Comparison of ENCODE assay signal across 8 cellular contexts in genomic region chr17:57356722-57357391, GRCh38.
A peak's percentile ranks its signal among the peaks of the same experiment; 100 is the strongest.
DNase-seq lines count a peak whose midpoint lies in the region; ATAC-seq lines count a peak whose summit lies in the region.

No MANE protein-coding gene starts in this region.

- DNase-seq in Right ventricle myocardium superior = no peak
- no peak for DNase-seq in left ventricle myocardium superior
- peak in 44 of 58 donors; percentile 15 to 88 (median 61) for DNase-seq in anterior cingulate cortex (lab: John Stamatoyannopoulos, UW)
- DNase-seq in natural killer cell treated with Interleukin-12 subunit alpha and Interleukin-12 subunit beta and Interleukin-15 and Interleukin-18, amount 100 ng/mL, for 72 hours (ENCODE audit: low spot score) = no peak
- no peak for DNase-seq in EL
- no peak for DNase-seq in NK-92 (lab: John Stamatoyannopoulos, UW; ENCODE audit: unreplicated experiment)
- DNase-seq in NCI-H510A treated with DMSO at 0.1 percent for 48 hours (lab: John Stamatoyannopoulos, UW) = no peak

- peak overlapping the region; percentile 1 to 15 for H3K27ac Mint-ChIP-seq in natural killer cell treated with Interleukin-12 subunit alpha and Interleukin-12 subunit beta and Interleukin-15 and Interleukin-18, amount 100 ng/mL, for 72 hours

- no peaks in the 10 kb centered on the region for H3K36me3 Mint-ChIP-seq in natural killer cell treated with Interleukin-12 subunit alpha and Interleukin-12 subunit beta and Interleukin-15 and Interleukin-18, amount 100 ng/mL, for 72 hours

- H3K27me3 Mint-ChIP-seq in natural killer cell treated with Interleukin-12 subunit alpha and Interleukin-12 subunit beta and Interleukin-15 and Interleukin-18, amount 100 ng/mL, for 72 hours = peaks cover 0 to 3% of the 10 kb centered on the region in 2 donors

- intact Hi-C loops in Right ventricle myocardium superior (cut with DNase I) = no loop called here
- intact Hi-C loops in left ventricle myocardium superior (cut with micrococcal nuclease) = no loop called here

- peak overlapping the region; percentile 65 for H3K4me3 Mint-ChIP-seq in natural killer cell treated with Interleukin-12 subunit alpha and Interleukin-12 subunit beta and Interleukin-15 and Interleukin-18, amount 100 ng/mL, for 72 hours

- peaks cover 44 to 55% of the 10 kb centered on the region in 2 donors for H3K4me1 Mint-ChIP-seq in natural killer cell treated with Interleukin-12 subunit alpha and Interleukin-12 subunit beta and Interleukin-15 and Interleukin-18, amount 100 ng/mL, for 72 hours (ENCODE audit: low read depth in 2 of 2)

- no peaks in the 10 kb centered on the region for H3K9me3 Mint-ChIP-seq in natural killer cell treated with Interleukin-12 subunit alpha and Interleukin-12 subunit beta and Interleukin-15 and Interleukin-18, amount 100 ng/mL, for 72 hours

- ATAC-seq in Right ventricle myocardium superior (ENCODE audit: poor library complexity) = peak; percentile 1
- no peak for ATAC-seq in left ventricle myocardium superior
- ATAC-seq in HG03108 (IDR thresholded peaks at IDR 0.05; ENCODE audit: unreplicated experiment) = peak; percentile 40
- ATAC-seq in natural killer cell treated with Interleukin-12 subunit alpha and Interleukin-12 subunit beta and Interleukin-15 and Interleukin-18, amount 100 ng/mL, for 72 hours = no peak

Comparison
In these comparisons a context has a peak if more than half of its experiments do, and no peak if none do; other contexts are left out.
1. ATAC-seq: peak in Right ventricle myocardium superior (single experiment) and HG03108 (single experiment); none in left ventricle myocardium superior (single experiment) and natural killer cell treated with Interleukin-12 subunit alpha and Interleukin-12 subunit beta and Interleukin-15 and Interleukin-18, amount 100 ng/mL, for 72 hours (0 of 2).
2. DNase-seq: peak in anterior cingulate cortex (44 of 58); none in Right ventricle myocardium superior (single experiment), left ventricle myocardium superior (single experiment), natural killer cell treated with Interleukin-12 subunit alpha and Interleukin-12 subunit beta and Interleukin-15 and Interleukin-18, amount 100 ng/mL, for 72 hours (single experiment), EL (single experiment), NK-92 (single experiment) and NCI-H510A treated with DMSO at 0.1 percent for 48 hours (single experiment).